ENCODE assay signal across 22 cellular contexts in the genomic region with DNA sequence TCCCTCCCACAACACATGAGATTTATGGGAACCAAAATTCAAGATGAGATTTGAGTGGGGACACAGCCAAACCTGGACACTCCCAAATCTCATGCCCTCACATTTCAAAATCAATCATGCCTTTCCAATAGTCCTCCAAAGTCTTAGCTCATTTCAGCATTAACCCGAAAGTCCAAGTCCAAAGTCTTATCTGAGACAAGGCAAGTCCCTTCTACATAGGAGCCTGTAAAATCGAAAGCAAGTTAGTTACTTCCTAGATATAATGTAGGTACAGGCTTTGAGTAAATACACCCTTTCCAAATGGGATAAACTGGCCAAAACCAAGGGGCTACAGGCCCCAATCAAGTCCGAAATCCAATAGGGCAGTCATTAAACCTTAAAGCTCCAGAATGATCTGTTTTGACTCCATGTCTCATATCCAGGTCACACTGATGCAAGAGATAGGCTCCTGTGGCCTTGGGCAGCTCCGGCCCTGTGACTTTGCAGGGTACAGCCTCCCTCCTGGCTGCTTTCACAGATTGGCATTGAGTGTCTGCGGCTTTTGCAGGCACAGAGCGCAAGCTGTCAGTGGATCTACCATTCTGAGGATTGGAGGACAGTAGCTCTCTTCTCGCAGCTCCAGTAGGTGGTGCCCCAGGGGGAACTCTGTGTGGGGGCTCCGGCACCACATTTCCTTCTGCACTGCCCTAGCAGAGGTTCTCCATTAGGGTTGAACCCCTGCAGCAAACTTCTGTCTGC.
DNase-seq lines count a peak whose midpoint lies in the region; ATAC-seq and TF ChIP-seq lines count a peak whose summit lies in the region.
"Had no signal": no experiment of that assay in that cellular context is flagged by ENCODE, and none has a peak within 500 bp of the region (broad histone marks: within the 10 kb centered on the region; RNA-seq: fewer than 3 reads in every experiment).

No MANE protein-coding gene starts in this region.

- H4K5ac ChIP-seq in H9 (ENCODE audit: insufficient read length, low read depth, low read length): no peak overlapping the region

- H3K36me3 Mint-ChIP-seq in H9 (ENCODE audit: insufficient read depth in 1 of 3, low read depth in 3 of 3): no peaks in the 10 kb centered on the region

- H3K56ac ChIP-seq in H9 (ENCODE audit: insufficient read length, low read depth, low read length): no peak overlapping the region

- no peak overlapping the region for H2BK15ac ChIP-seq in H9 (ENCODE audit: low read depth, low read length)

- intact Hi-C loops in adrenal gland (cut with DNase I): no loop called here

- no peak overlapping the region for H3K9ac ChIP-seq in H9 (ENCODE audit: extremely low read depth, insufficient read length, low read length)
- H3K9ac ChIP-seq in parathyroid adenoma: no peak overlapping the region

- H3K23me2 ChIP-seq in H9 (ENCODE audit: insufficient read length, low read depth, low read length, poor library complexity, severe bottlenecking): no peaks in the 10 kb centered on the region

- H2BK12ac ChIP-seq in H9 (ENCODE audit: insufficient read length, low read depth, low read length): no peak overlapping the region

- H3K27ac ChIP-seq in H9 (ENCODE audit: insufficient read length, low read depth, low read length) (no peak overlapping the region), adrenal gland (no peak overlapping the region), parathyroid adenoma (peak overlapping the region; percentile 22)
- H3K27ac ChIP-seq: A549, HL-60 had no signal

- H3K9me3 Mint-ChIP-seq in H9: no peaks in the 10 kb centered on the region
- H3K9me3 Mint-ChIP-seq: HFFc6 had no signal

- peaks cover 20% of the 10 kb centered on the region; the same call in 1 of the 2 replicates for H3K27me3 ChIP-seq in H9 (ENCODE audit: insufficient read depth, low read length)
- no peaks in the 10 kb centered on the region for H3K27me3 ChIP-seq in adrenal gland
- no peaks in the 10 kb centered on the region for H3K27me3 ChIP-seq in parathyroid adenoma (ENCODE audit: control insufficient read depth, insufficient read depth, low read length)

- H3K18ac ChIP-seq in H9 (ENCODE audit: insufficient read length, low read depth, low read length): no peak overlapping the region

- DNase-seq in H9 (peak; percentile 45), adrenal gland (peak; percentile 34 to 72 (median 55)), left lobe of liver (ENCODE audit: low spot score) (no peak), LoVo (ENCODE audit: low spot score) (no peak)
- DNase-seq in activated T-cell treated with anti-CD3 and anti-CD28 coated beads, Interleukin-2, amount 50 U/mL, for 48 hours: no peak
- DNase-seq: Calu3; CD4-positive, alpha-beta T cell; DMS53; EL; HFFc6; NCI-H1092 treated with DMSO at 0.1 percent for 48 hours; NCI-H2029 treated with DMSO at 0.1 percent for 48 hours; NCI-H2171; NCI-H526 treated with DMSO at 0.1 percent for 48 hours; Right ventricle myocardium superior had no signal

- no peak overlapping the region for H3K4me3 Mint-ChIP-seq in H9
- H3K4me3 Mint-ChIP-seq: CD4-positive, alpha-beta T cell; HFFc6 had no signal

- no peaks in the 10 kb centered on the region for H3K9me3 ChIP-seq in H9 (ENCODE audit: control insufficient read depth, low read depth, low read length)
- no peaks in the 10 kb centered on the region for H3K9me3 ChIP-seq in adrenal gland (replicated peaks in 1 of 3)
- H3K9me3 ChIP-seq in parathyroid adenoma (ENCODE audit: control insufficient read depth, low read length): no peaks in the 10 kb centered on the region
- H3K9me3 ChIP-seq: A549 had no signal

- H4K8ac ChIP-seq in H9 (replicated peaks; ENCODE audit: insufficient read length, low read depth, low read length): no peak overlapping the region

- peaks cover 31 to 36% of the 10 kb centered on the region in 2 experiments for H3K4me1 Mint-ChIP-seq in H9

- WGBS in H9 (ENCODE audit: extremely low coverage, insufficient read length, low lambda C conversion rate): no CpG with 5 or more reads among the region's 8 CpGs
- WGBS in adrenal gland, 4 donors: 54 to 82% (median 57%) methylated on average over 6 to 8 of the region's 8 CpGs

- H3K36me3 ChIP-seq in adrenal gland (replicated peaks in 1 of 2) (no peaks in the 10 kb centered on the region), parathyroid adenoma (ENCODE audit: control insufficient read depth, insufficient read depth, low read length) (no peaks in the 10 kb centered on the region)

- H3K4me1 ChIP-seq in H9 (ENCODE audit: insufficient read depth, low read length): no peaks in the 10 kb centered on the region
- no peaks in the 10 kb centered on the region for H3K4me1 ChIP-seq in adrenal gland (replicated peaks in 1 of 2)
- H3K4me1 ChIP-seq in parathyroid adenoma: peaks cover 7% of the 10 kb centered on the region
- H3K4me1 ChIP-seq: A549 had no signal

- H2BK120ac ChIP-seq in H9 (ENCODE audit: low read depth, low read length, poor library complexity, severe bottlenecking): no peak overlapping the region

- no peak overlapping the region for H2BK5ac ChIP-seq in H9 (ENCODE audit: insufficient read length, low read length)

- no peaks in the 10 kb centered on the region for H3K79me1 ChIP-seq in H9 (ENCODE audit: insufficient read depth, low read depth, low read length, poor library complexity, severe bottlenecking)

- no peak overlapping the region for H4K91ac ChIP-seq in H9 (ENCODE audit: insufficient read length, low read depth, low read length)

- H2AFZ ChIP-seq in H9 (ENCODE audit: low read length) (no peak overlapping the region), parathyroid adenoma (peak overlapping the region; percentile 64)

- H3K23ac ChIP-seq in H9 (ENCODE audit: insufficient read length, low read depth, low read length): no peak overlapping the region

- no peak overlapping the region for H3K4me2 ChIP-seq in H9 (ENCODE audit: insufficient read depth, insufficient read length, low read length)
- H3K4me2 ChIP-seq in parathyroid adenoma (ENCODE audit: low read length): no peak overlapping the region
- H3K4me2 ChIP-seq: A549 had no signal

- H2AK5ac ChIP-seq in H9 (ENCODE audit: insufficient read length, low read length): no peak overlapping the region

- H3K79me2 ChIP-seq in H9 (ENCODE audit: insufficient read depth, low read length): no peaks in the 10 kb centered on the region
- no peaks in the 10 kb centered on the region for H3K79me2 ChIP-seq in parathyroid adenoma

- H3K14ac ChIP-seq in H9 (ENCODE audit: insufficient read depth, low read length): no peak overlapping the region

- H3K4ac ChIP-seq in H9 (ENCODE audit: low read depth, low read length): no peak overlapping the region

- ATAC-seq in left lobe of liver: peak; percentile 61
- ATAC-seq in GM18909 (IDR thresholded peaks at IDR 0.05; ENCODE audit: poor library complexity, unreplicated experiment): no peak
- ATAC-seq in GM18517 (IDR thresholded peaks at IDR 0.05; ENCODE audit: unreplicated experiment): no peak
- ATAC-seq: A549, Panc1 had no signal

- TF ChIP-seq CTCF in H9 (conservative IDR thresholded peaks at IDR 0.05) (peak; percentile 26; the same call in 2 of the 3 replicates), adrenal gland (IDR thresholded peaks at IDR 0.05) (no peak), parathyroid adenoma (IDR thresholded peaks at IDR 0.05) (no peak)

- H3K4me3 ChIP-seq in adrenal gland: no peak overlapping the region
- H3K4me3 ChIP-seq in parathyroid adenoma (ENCODE audit: low read depth, low read length): no peak overlapping the region
- H3K4me3 ChIP-seq: A549, SK-N-MC had no signal

- peaks cover 9% of the 10 kb centered on the region for H3K27me3 Mint-ChIP-seq in H9 (ENCODE audit: low read depth)
- H3K27me3 Mint-ChIP-seq: CD4-positive, alpha-beta T cell had no signal

- H4K20me1 ChIP-seq in H9 (ENCODE audit: control insufficient read depth, insufficient read depth, insufficient read length): no peaks in the 10 kb centered on the region

- TF ChIP-seq POLR2A in adrenal gland (IDR thresholded peaks at IDR 0.05): no peak

- no peak overlapping the region for H3K27ac Mint-ChIP-seq in H9
- H3K27ac Mint-ChIP-seq: CD4-positive, alpha-beta T cell; HFFc6 had no signal

- H2BK20ac ChIP-seq in H9 (ENCODE audit: low read depth, low read length, poor library complexity, severe bottlenecking): no peak overlapping the region

- H3T11ph ChIP-seq in H9 (ENCODE audit: low read length): no peak overlapping the region

Comparison
In these comparisons a context has a peak if more than half of its experiments do, and no peak if none do; other contexts are left out.
1. DNase-seq: peak in H9 (single experiment) and adrenal gland (7 of 7); none in left lobe of liver (single experiment), activated T-cell treated with anti-CD3 and anti-CD28 coated beads, Interleukin-2, amount 50 U/mL, for 48 hours (0 of 2) and LoVo (single experiment).